In genomic region chr17:42323268-42323773, GRCh38 we compare ENCODE assay signal across 9 cellular contexts. TPM values are rescaled to one million over a fixed set of nuclear protein-coding genes. Genes with fewer than 3 reads are reported as not detected.
DNase-seq lines count a peak whose midpoint lies in the region; ATAC-seq and TF ChIP-seq lines count a peak whose summit lies in the region.
"Had no signal": no experiment of that assay in that cellular context is flagged by ENCODE, and none has a peak within 500 bp of the region (broad histone marks: within the 10 kb centered on the region; RNA-seq: fewer than 3 reads in every experiment).

No MANE protein-coding gene starts in this region.

- H3K9me3 ChIP-seq in heart left ventricle, result no peaks in the 10 kb centered on the region
- no peaks in the 10 kb centered on the region for H3K9me3 ChIP-seq in PC-9 (ENCODE audit: insufficient read depth, low read depth)
- H3K9me3 ChIP-seq in esophagus muscularis mucosa, result no peaks in the 10 kb centered on the region
- no peaks in the 10 kb centered on the region for H3K9me3 ChIP-seq in tibial artery

- peaks cover 6 to 100% (median 95%) of the 10 kb centered on the region in 9 donors for H3K36me3 ChIP-seq in heart left ventricle
- H3K36me3 ChIP-seq in PC-9 (ENCODE audit: low read depth), result peaks cover 7% of the 10 kb centered on the region; the same call in 1 of the 2 replicates
- H3K36me3 ChIP-seq in esophagus muscularis mucosa, result peaks cover 9 to 100% (median 93%) of the 10 kb centered on the region in 4 donors
- H3K36me3 ChIP-seq in tibial artery, result peaks cover 61 to 94% (median 93%) of the 10 kb centered on the region in 3 donors

- peaks cover 14 to 20% of the 10 kb centered on the region in 2 donors for H3K4me1 Mint-ChIP-seq in natural killer cell

- ATAC-seq in Right ventricle myocardium inferior, result peak; percentile 3
- no peak for ATAC-seq in heart left ventricle
- ATAC-seq in natural killer cell, result no peak

- no peak for TF ChIP-seq CTCF in heart left ventricle (IDR thresholded peaks at IDR 0.05)
- TF ChIP-seq CTCF in PC-9 (conservative IDR thresholded peaks at IDR 0.05), result no peak
- TF ChIP-seq CTCF in esophagus muscularis mucosa (IDR thresholded peaks at IDR 0.05), result no peak
- TF ChIP-seq CTCF in tibial artery (IDR thresholded peaks at IDR 0.05), result no peak
- no peak for TF ChIP-seq CTCF in natural killer cell (IDR thresholded peaks at IDR 0.05)

- H3K4me1 ChIP-seq in heart left ventricle (peaks cover 0 to 34% (median 16%) of the 10 kb centered on the region in 12 donors), PC-9 (replicated peaks; ENCODE audit: insufficient read depth) (peaks cover 44% of the 10 kb centered on the region), esophagus muscularis mucosa (peaks cover 17 to 46% (median 27%) of the 10 kb centered on the region in 4 donors), tibial artery (peaks cover 0 to 39% (median 11%) of the 10 kb centered on the region in 4 donors)

- no peaks in the 10 kb centered on the region for H4K20me1 ChIP-seq in PC-9 (ENCODE audit: insufficient read depth)

- no peak overlapping the region for H3K4me3 Mint-ChIP-seq in natural killer cell

- H3K27ac ChIP-seq in heart left ventricle, result peak overlapping the region in 4 of 12 donors; percentile 9 to 47 (median 26)
- no peak overlapping the region for H3K27ac ChIP-seq in PC-9
- peak overlapping the region; percentile 29 to 71 (median 55) for H3K27ac ChIP-seq in esophagus muscularis mucosa (replicated peaks in 1 of 4)
- peak overlapping the region; percentile 35 to 58 for H3K27ac ChIP-seq in tibial artery
- H3K27ac ChIP-seq: SK-N-MC had no signal

- WGBS in heart left ventricle, 4 donors, result 80 to 91% (median 87%) methylated on average over 5 of the region's 5 CpGs
- WGBS in esophagus muscularis mucosa, result 87% methylated on average over 5 of the region's 5 CpGs

- H3K27me3 ChIP-seq in heart left ventricle (no peaks in the 10 kb centered on the region), PC-9 (ENCODE audit: insufficient read depth, low read depth) (no peaks in the 10 kb centered on the region), esophagus muscularis mucosa (no peaks in the 10 kb centered on the region), tibial artery (no peaks in the 10 kb centered on the region)

- H3F3A ChIP-seq in PC-9 (ENCODE audit: insufficient read depth, low read depth), result peaks cover 47% of the 10 kb centered on the region

- TF ChIP-seq EP300 in esophagus muscularis mucosa (IDR thresholded peaks at IDR 0.05), result no peak

- H3K79me2 ChIP-seq in PC-9 (ENCODE audit: low read depth), result peaks cover 6% of the 10 kb centered on the region; the same call in 1 of the 2 replicates

- no peak overlapping the region for H3K4me2 ChIP-seq in PC-9

- CTCF ChIA-PET in PC-9 (lab: Charles Lee), result interaction anchor here (0.6 kb wide), 2 partner anchors 81 to 90 kb away, joined by 6 read pairs; no protein-coding TSS in a partner anchor

- H3K9me2 ChIP-seq in PC-9 (ENCODE audit: insufficient read depth), result no peaks in the 10 kb centered on the region

- H3K36me3 Mint-ChIP-seq in natural killer cell, result peaks cover 11% of the 10 kb centered on the region

- DNase-seq in Right ventricle myocardium inferior (ENCODE audit: missing footprints) (no peak), heart left ventricle (no peak), PC-9 (no peak), esophagus muscularis mucosa (ENCODE audit: extremely low spot score) (no peak), tibial artery (no peak), natural killer cell (no peak), NCI-H510A (lab: John Stamatoyannopoulos, UW) (no peak), Ammon's horn (ENCODE audit: low spot score) (no peak)

- intact Hi-C loops in Right ventricle myocardium inferior (cut with DNase I), result loop anchor here (5.0 kb wide), 1 partner anchor 194 kb away; no protein-coding TSS in a partner anchor
- intact Hi-C loops in heart left ventricle (cut with DNase I), result loop anchor here (1.0 to 10.0 kb wide), 12 partner anchors 64 to 204 kb away; partner anchors contain the start of genes STAT3 (in 3 of the 10) and ATP6V0A1 (in 2 of the 10)
- intact Hi-C loops in PC-9 (cut with micrococcal nuclease; ENCODE audit: unreplicated experiment), result loop anchor here (1.0 to 10.0 kb wide), 3 partner anchors 83 to 299 kb away; partner anchors contain the start of gene NKIRAS2
- intact Hi-C loops in esophagus muscularis mucosa (cut with DNase I), result loop anchor here (1.0 to 5.0 kb wide), 2 partner anchors 82 to 194 kb away; no protein-coding TSS in a partner anchor
- intact Hi-C loops in tibial artery (cut with DNase I; ENCODE audit: low total_unique reads), result loop anchor here (2.0 to 5.0 kb wide), 2 partner anchors 81 to 194 kb away; no protein-coding TSS in a partner anchor
- intact Hi-C loops in natural killer cell (cut with micrococcal nuclease), result loop anchor here (1.0 to 5.0 kb wide), 4 partner anchors 64 to 204 kb away; partner anchors contain the start of gene STAT3

- no peaks in the 10 kb centered on the region for H3K27me3 Mint-ChIP-seq in natural killer cell (ENCODE audit: low read depth in 2 of 2)

- no peak for TF ChIP-seq POLR2A in heart left ventricle (IDR thresholded peaks at IDR 0.05)
- TF ChIP-seq POLR2A in esophagus muscularis mucosa (IDR thresholded peaks at IDR 0.05; ENCODE audit: low read depth), result no peak

- no peak overlapping the region for H2AFZ ChIP-seq in PC-9

- H3K4me3 ChIP-seq in heart left ventricle (no peak overlapping the region), PC-9 (no peak overlapping the region), esophagus muscularis mucosa (no peak overlapping the region), tibial artery (no peak overlapping the region)
- H3K4me3 ChIP-seq: SK-N-MC had no signal

- H3K27ac Mint-ChIP-seq in natural killer cell, result peak overlapping the region in 1 of 2 donors; percentile 31

- BruUV-seq in PC-9 (replicated peaks; lab: Mats Ljungman, UMichigan), result TSS peak; percentile 4

- no peaks in the 10 kb centered on the region for H3K9me3 Mint-ChIP-seq in natural killer cell

- POLR2A ChIA-PET in PC-9 (lab: Charles Lee; ENCODE audit: unreplicated experiment), result interaction anchor here (0.5 kb wide), 1 partner anchor 218 kb away, joined by 3 read pairs; no protein-coding TSS in a partner anchor

RNA-seq across cellular contexts. Expression of gene STAT5A, which starts 35.0 kb away (rescaled TPM):
- total RNA-seq in Right ventricle myocardium inferior (14.6 TPM), heart left ventricle (10 to 100 TPM in 8 of 9 donors, 1 to 10 TPM in 1; 7.5 to 44.0 (median 15.7) TPM), PC-9 (2021) (3.4 and 12.1 TPM in 2 replicates), esophagus muscularis mucosa (10 to 100 TPM; 42.4 to 97.0 (median 62.7) TPM), natural killer cell (100 to 1,000 TPM; 112 to 135 (median 117) TPM)
- polyA plus RNA-seq in heart left ventricle, result 1 to 10 TPM; 4.9 to 9.0 TPM

RNA-seq across cellular contexts. Expression of gene STAT5B, which starts 47.1 kb away (rescaled TPM):
- 32.9 TPM for total RNA-seq in Right ventricle myocardium inferior
- total RNA-seq in heart left ventricle, result 10 to 100 TPM; 26.1 to 51.9 (median 32.4) TPM
- polyA plus RNA-seq in heart left ventricle, result 10 to 100 TPM; 13.0 to 20.3 TPM
- total RNA-seq in PC-9 (2021), result 19.5 and 21.1 TPM in 2 replicates
- 10 to 100 TPM; 75.0 to 93.4 (median 85.2) TPM for total RNA-seq in esophagus muscularis mucosa
- 100 to 1,000 TPM in 2 of 3 donors, 10 to 100 TPM in 1; 79.9 to 112 (median 103) TPM for total RNA-seq in natural killer cell
